Comparison of ENCODE assay signal across 1 cellular context in the genomic region with DNA sequence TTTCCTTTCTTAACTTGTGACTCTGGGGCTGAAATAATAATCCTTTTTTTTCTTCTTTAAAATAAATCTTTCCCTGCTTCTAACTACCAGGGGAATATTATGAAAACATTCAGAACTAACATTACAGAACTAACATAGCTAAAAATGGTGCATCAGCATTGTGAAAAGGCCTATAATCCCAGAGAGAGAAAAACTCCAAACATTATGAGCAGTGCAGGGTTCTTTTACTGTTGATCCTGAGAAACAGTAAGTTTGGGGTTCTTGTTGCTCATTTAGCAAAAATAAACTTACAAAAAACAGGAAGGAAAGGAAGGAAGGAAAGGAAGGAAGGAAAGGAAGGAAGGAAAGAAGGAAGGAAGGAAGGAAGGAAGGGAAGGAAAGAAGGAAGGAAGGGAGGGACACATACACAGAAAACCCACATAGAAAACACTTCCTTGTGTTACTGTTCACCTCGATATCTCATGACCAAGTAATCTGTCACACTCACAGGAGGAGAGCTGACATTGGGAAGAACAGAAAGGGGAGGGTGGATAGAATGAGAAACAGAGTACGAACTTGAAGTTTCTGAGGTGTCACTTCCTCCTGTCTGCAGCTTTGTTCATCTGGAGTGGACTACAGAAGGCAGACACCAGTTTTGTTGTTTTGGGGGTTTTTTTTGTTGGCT.
TF ChIP-seq lines count a peak whose summit lies in the region.

No MANE protein-coding gene starts in this region.

TF ChIP-seq in HepG2, 621 proteins besides CTCF, POLR2A, EP300 and RAD21 (continued from another document):
- TF ChIP-seq ZBTB40 (IDR thresholded peaks at IDR 0.05) (no peak), ZBTB40 (CRISPR knock-in tag; IDR thresholded peaks at IDR 0.05) (no peak)
TF ChIP-seq in HepG2: peak in this region for 0.
